22 cellular contexts compared by ENCODE assay signal in the genomic region with DNA sequence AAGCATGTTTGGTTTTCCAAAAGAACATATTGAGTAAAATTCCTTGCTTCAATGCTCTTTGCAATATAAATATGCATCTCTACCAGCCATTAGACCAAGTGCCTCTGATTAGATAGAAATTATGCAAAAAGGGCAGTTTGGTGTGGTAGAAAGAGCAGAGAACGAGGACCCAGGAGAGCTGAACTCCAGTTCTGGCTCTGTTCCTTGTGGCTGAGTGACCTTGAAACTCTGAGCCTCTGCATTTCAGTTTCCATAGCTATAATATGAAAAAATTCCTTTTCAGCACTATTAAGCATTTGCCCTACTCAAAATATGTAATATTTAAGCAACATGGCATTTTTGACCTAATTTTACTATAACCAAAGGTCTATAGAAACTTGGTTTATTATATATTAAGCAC.
"Had no signal": no experiment of that assay in that cellular context is flagged by ENCODE, and none has a peak within 500 bp of the region (broad histone marks: within the 10 kb centered on the region; RNA-seq: fewer than 3 reads in every experiment).

No MANE protein-coding gene starts in this region.

- H3K4me3 Mint-ChIP-seq: activated CD4-positive, alpha-beta memory T cell treated with anti-CD3 and anti-CD28 coated beads, Interleukin-2, amount 10 ng/mL, durations not matched to agents 7 days and 5 days; activated CD4-positive, alpha-beta T cell treated with anti-CD3 and anti-CD28 coated beads, Interleukin-2, amount 10 ng/mL, durations not matched to agents 24 days and 14 days; activated naive CD4-positive, alpha-beta T cell treated with anti-CD3 and anti-CD28 coated beads, Interleukin-2, amount 10 ng/mL, durations not matched to agents 7 days and 5 days; activated T-cell treated with anti-CD3 and anti-CD28 coated beads, Interleukin-2, amount 50 U/mL, for 72 hours; brain; effector memory CD8-positive, alpha-beta T cell; memory B cell; naive B cell; type B pancreatic cell had no signal

- H3K4me1 Mint-ChIP-seq: activated CD4-positive, alpha-beta memory T cell treated with anti-CD3 and anti-CD28 coated beads, Interleukin-2, amount 10 ng/mL, durations not matched to agents 7 days and 5 days; activated CD4-positive, alpha-beta T cell treated with anti-CD3 and anti-CD28 coated beads, Interleukin-2, amount 10 ng/mL, durations not matched to agents 24 days and 14 days; activated naive CD4-positive, alpha-beta T cell treated with anti-CD3 and anti-CD28 coated beads, Interleukin-2, amount 10 ng/mL, durations not matched to agents 7 days and 5 days; brain; memory B cell had no signal

- H3K27me3 Mint-ChIP-seq: activated naive CD4-positive, alpha-beta T cell treated with anti-CD3 and anti-CD28 coated beads, Interleukin-2, amount 10 ng/mL, durations not matched to agents 7 days and 5 days; memory B cell; progenitor cell of endocrine pancreas; type B pancreatic cell had no signal

- H3K27me3 ChIP-seq: heart left ventricle, sigmoid colon had no signal

- H3K9me3 ChIP-seq: heart left ventricle, sigmoid colon, thoracic aorta had no signal

- H3K9me3 Mint-ChIP-seq: activated CD4-positive, alpha-beta memory T cell treated with anti-CD3 and anti-CD28 coated beads, Interleukin-2, amount 10 ng/mL, durations not matched to agents 7 days and 5 days; activated CD4-positive, alpha-beta T cell treated with anti-CD3 and anti-CD28 coated beads, Interleukin-2, amount 10 ng/mL, durations not matched to agents 24 days and 14 days; activated naive CD4-positive, alpha-beta T cell treated with anti-CD3 and anti-CD28 coated beads, Interleukin-2, amount 10 ng/mL, durations not matched to agents 7 days and 5 days; activated T-cell treated with anti-CD3 and anti-CD28 coated beads, Interleukin-2, amount 50 U/mL, for 72 hours; brain; effector memory CD8-positive, alpha-beta T cell; memory B cell; naive B cell; type B pancreatic cell had no signal

- H3K4me1 ChIP-seq: sigmoid colon had no signal

- H3K27ac Mint-ChIP-seq: activated CD4-positive, alpha-beta memory T cell treated with anti-CD3 and anti-CD28 coated beads, Interleukin-2, amount 10 ng/mL, durations not matched to agents 7 days and 5 days; activated CD4-positive, alpha-beta T cell treated with anti-CD3 and anti-CD28 coated beads, Interleukin-2, amount 10 ng/mL, durations not matched to agents 24 days and 14 days; activated naive CD4-positive, alpha-beta T cell treated with anti-CD3 and anti-CD28 coated beads, Interleukin-2, amount 10 ng/mL, durations not matched to agents 7 days and 5 days; activated T-cell treated with anti-CD3 and anti-CD28 coated beads, Interleukin-2, amount 50 U/mL, for 72 hours; brain; effector memory CD8-positive, alpha-beta T cell; memory B cell; naive B cell; progenitor cell of endocrine pancreas; type B pancreatic cell had no signal

- H3K4me3 ChIP-seq: dorsolateral prefrontal cortex, heart left ventricle, sigmoid colon, thoracic aorta had no signal

- DNase-seq: activated CD4-positive, alpha-beta memory T cell treated with anti-CD3 and anti-CD28 coated beads, Interleukin-2, amount 10 ng/mL, durations not matched to agents 7 days and 5 days; activated CD4-positive, alpha-beta T cell treated with anti-CD3 and anti-CD28 coated beads, Interleukin-2, amount 10 ng/mL, durations not matched to agents 24 days and 14 days; activated effector memory CD4-positive, alpha-beta T cell treated with Interleukin-2 at 50 U/mL for 16 hours; activated naive CD4-positive, alpha-beta T cell treated with anti-CD3 and anti-CD28 coated beads, Interleukin-2, amount 10 ng/mL, durations not matched to agents 7 days and 5 days; activated T-cell treated with anti-CD3 and anti-CD28 coated beads, Interleukin-2, amount 50 U/mL, for 72 hours; dorsolateral prefrontal cortex; effector memory CD8-positive, alpha-beta T cell; heart left ventricle; islet precursor cell; left cardiac atrium; naive B cell; retina; sigmoid colon; stimulated activated CD4-positive, alpha-beta T cell treated with anti-CD3 and anti-CD28 coated beads, Interleukin-4, amount 100 ng/mL, for 1 hour; stimulated activated naive CD4-positive, alpha-beta T cell treated with Interleukin-2 at 50 U/mL for 16 hours had no signal

- ATAC-seq: activated CD4-positive, CD25-positive, alpha-beta regulatory T cell treated with anti-CD3 and anti-CD28 coated beads, Interleukin-2, amount 50 U/mL, for 24 hours; activated T-cell treated with anti-CD3 and anti-CD28 coated beads, Interleukin-2, amount 50 U/mL, for 72 hours; effector memory CD8-positive, alpha-beta T cell; esophagus mucosa; heart left ventricle; left cardiac atrium had no signal

- H3K27ac ChIP-seq: dorsolateral prefrontal cortex, heart left ventricle, sigmoid colon, thoracic aorta had no signal

- H3K36me3 Mint-ChIP-seq: activated naive CD4-positive, alpha-beta T cell treated with anti-CD3 and anti-CD28 coated beads, Interleukin-2, amount 10 ng/mL, durations not matched to agents 7 days and 5 days; memory B cell; naive B cell had no signal
